In genomic region chr2:10165282-10165681, GRCh38 we compare ENCODE assay signal across 27 cellular contexts. TPM values are rescaled to one million over a fixed set of nuclear protein-coding genes. Genes with fewer than 3 reads are reported as not detected.
"Had no signal": no experiment of that assay in that cellular context is flagged by ENCODE, and none has a peak within 500 bp of the region (broad histone marks: within the 10 kb centered on the region; RNA-seq: fewer than 3 reads in every experiment).

No MANE protein-coding gene starts in this region.

- H3K36me3 ChIP-seq: adrenal gland, gastroesophageal sphincter, sigmoid colon, stomach, thyroid gland, upper lobe of left lung, vagina had no signal

- H3K36me3 Mint-ChIP-seq: mesothelial cell of epicardium; naive B cell; stimulated activated naive B cell treated with anti-CD40 and anti-IgM and Interleukin-4, amounts not matched to agents 10 μg/mL and 1 μg/mL and 100 μg/mL, for 72 hours had no signal

- H3K4me3 Mint-ChIP-seq: activated B cell treated with CpG ODN at 0.5 μM for 24 hours; activated naive CD8-positive, alpha-beta T cell treated with anti-CD3 and anti-CD28 coated beads for 36 hours; effector memory CD8-positive, alpha-beta T cell; immature natural killer cell; mesothelial cell of epicardium; naive B cell; stimulated activated naive B cell treated with anti-CD40 and anti-IgM and Interleukin-4, amounts not matched to agents 10 μg/mL and 1 μg/mL and 100 μg/mL, for 72 hours had no signal

- H3K4me1 ChIP-seq: parathyroid adenoma, psoas muscle, upper lobe of left lung had no signal

- H3K27ac ChIP-seq: adrenal gland, body of pancreas, gastroesophageal sphincter, parathyroid adenoma, psoas muscle, sigmoid colon, stomach, thyroid gland, upper lobe of left lung, vagina had no signal

- H3K9me3 Mint-ChIP-seq: activated B cell treated with CpG ODN at 0.5 μM for 24 hours; activated naive CD8-positive, alpha-beta T cell treated with anti-CD3 and anti-CD28 coated beads for 36 hours; effector memory CD8-positive, alpha-beta T cell; immature natural killer cell; mesothelial cell of epicardium; naive B cell; stimulated activated naive B cell treated with anti-CD40 and anti-IgM and Interleukin-4, amounts not matched to agents 10 μg/mL and 1 μg/mL and 100 μg/mL, for 72 hours had no signal

- ATAC-seq: body of pancreas; effector memory CD8-positive, alpha-beta T cell; gastroesophageal sphincter; psoas muscle; stimulated activated naive B cell treated with anti-CD40 and anti-IgM and Interleukin-4, amounts not matched to agents 10 μg/mL and 1 μg/mL and 100 μg/mL, for 72 hours had no signal

- H3K9ac ChIP-seq: parathyroid adenoma had no signal

- DNase-seq: activated B cell treated with CpG ODN at 0.5 μM for 24 hours; activated CD4-positive, alpha-beta T cell treated with anti-CD3 and anti-CD28 coated beads, Interleukin-2, amount 50 U/mL, for 1 hour; activated gamma-delta T cell treated with Interleukin-2 at 50 U/mL for 16 hours; activated naive CD8-positive, alpha-beta T cell treated with anti-CD3 and anti-CD28 coated beads for 36 hours; adrenal gland; body of pancreas; cortex of kidney; effector memory CD8-positive, alpha-beta T cell; head of caudate nucleus; hypothalamus; immature natural killer cell; naive B cell; occipital lobe; psoas muscle; sigmoid colon; small intestine; stimulated activated CD4-positive, alpha-beta T cell treated with anti-CD3 and anti-CD28 coated beads, Interleukin-1b, Interleukin-23, amount 100 ng/mL, for 48 hours; stimulated activated CD4-positive, alpha-beta T cell treated with anti-CD3 and anti-CD28 coated beads, Interleukin-4, amount 100 ng/mL, for 4 hours; stimulated activated CD8-positive, alpha-beta memory T cell treated with anti-CD3 and anti-CD28 coated beads, Interleukin-4, amount 100 ng/mL, for 48 hours; stimulated activated naive B cell treated with anti-CD40 and anti-IgM and Interleukin-4, amounts not matched to agents 10 μg/mL and 1 μg/mL and 100 μg/mL, for 72 hours; stomach; thyroid gland; upper lobe of left lung had no signal

- H3K4me1 Mint-ChIP-seq: activated naive CD8-positive, alpha-beta T cell treated with anti-CD3 and anti-CD28 coated beads for 36 hours had no signal

- H3K27me3 Mint-ChIP-seq: activated B cell treated with CpG ODN at 0.5 μM for 24 hours; activated naive CD8-positive, alpha-beta T cell treated with anti-CD3 and anti-CD28 coated beads for 36 hours; effector memory CD8-positive, alpha-beta T cell; naive B cell; stimulated activated naive B cell treated with anti-CD40 and anti-IgM and Interleukin-4, amounts not matched to agents 10 μg/mL and 1 μg/mL and 100 μg/mL, for 72 hours had no signal

- H3K27me3 ChIP-seq: adrenal gland, body of pancreas, gastroesophageal sphincter, sigmoid colon, stomach, thyroid gland, upper lobe of left lung, vagina had no signal

- H3K27ac Mint-ChIP-seq: activated B cell treated with CpG ODN at 0.5 μM for 24 hours; activated naive CD8-positive, alpha-beta T cell treated with anti-CD3 and anti-CD28 coated beads for 36 hours; mesothelial cell of epicardium; stimulated activated naive B cell treated with anti-CD40 and anti-IgM and Interleukin-4, amounts not matched to agents 10 μg/mL and 1 μg/mL and 100 μg/mL, for 72 hours had no signal

- H3K4me3 ChIP-seq: adrenal gland, body of pancreas, gastroesophageal sphincter, psoas muscle, sigmoid colon, stomach, thyroid gland, upper lobe of left lung, vagina had no signal

- H3K9me3 ChIP-seq: adrenal gland, body of pancreas, gastroesophageal sphincter, psoas muscle, sigmoid colon, stomach, thyroid gland, upper lobe of left lung, vagina had no signal

RNA-seq across cellular contexts. Expression of gene RRM2, which starts 42.7 kb away (rescaled TPM):
- total RNA-seq: body of pancreas had no signal
